In genomic region chr11:69267395-69267805, GRCh38 we compare ENCODE assay signal across 20 cellular contexts. TPM values are rescaled to one million over a fixed set of nuclear protein-coding genes. Genes with fewer than 3 reads are reported as not detected.
"Had no signal": no experiment of that assay in that cellular context is flagged by ENCODE, and none has a peak within 500 bp of the region (broad histone marks: within the 10 kb centered on the region; RNA-seq: fewer than 3 reads in every experiment).

No MANE protein-coding gene starts in this region.

- DNase-seq: activated T-cell treated with anti-CD3 and anti-CD28 coated beads, Interleukin-2, amount 50 U/mL, for 1 hour; brain microvascular endothelial cell; central memory CD4-positive, alpha-beta T cell; dorsolateral prefrontal cortex; esophagus squamous epithelium; gastrocnemius medialis; head of caudate nucleus; islet precursor cell; occipital lobe; stimulated activated CD4-positive, alpha-beta T cell treated with anti-CD3 and anti-CD28 coated beads, Interleukin-4, amount 100 ng/mL, for 1 hour; stimulated activated naive CD4-positive, alpha-beta T cell; T-helper 9 cell had no signal

- H3K36me3 ChIP-seq: ascending aorta, brain microvascular endothelial cell, esophagus squamous epithelium, gastrocnemius medialis, thoracic aorta had no signal

- H3K27ac ChIP-seq: ascending aorta, brain microvascular endothelial cell, dorsolateral prefrontal cortex, esophagus squamous epithelium, gastrocnemius medialis, thoracic aorta had no signal

- H3K27me3 ChIP-seq: ascending aorta, esophagus squamous epithelium, gastrocnemius medialis had no signal

- ATAC-seq: activated naive CD4-positive, alpha-beta T cell treated with anti-CD3 and anti-CD28 coated beads, Interleukin-2, amount 50 U/mL, for 72 hours; activated T-helper 17 cell treated with anti-CD3 and anti-CD28 coated beads, Interleukin-2, amount 50 U/mL, for 72 hours; gastrocnemius medialis; WTC11 had no signal

- H3K4me3 ChIP-seq: ascending aorta, dorsolateral prefrontal cortex, esophagus squamous epithelium, gastrocnemius medialis, thoracic aorta had no signal

- H3K9me3 ChIP-seq: ascending aorta, esophagus squamous epithelium, gastrocnemius medialis, thoracic aorta had no signal

- H3K4me1 ChIP-seq: ascending aorta, gastrocnemius medialis had no signal

RNA-seq across cellular contexts. Expression of gene MYEOV, which starts 26.6 kb away (rescaled TPM):
- total RNA-seq: activated naive CD4-positive, alpha-beta T cell treated with anti-CD3 and anti-CD28 coated beads, Interleukin-2, amount 50 U/mL, for 72 hours; ascending aorta; myocyte; occipital lobe; T-helper 1 cell treated with Interleukin-12 subunit alpha and Interleukin-12 subunit beta and Interleukin-4 antibody, amounts not matched to agents 30 ng/mL and 1 ng/mL, for 36 hours; ureter had no signal
